1 cellular context compared by ENCODE assay signal in the genomic region with DNA sequence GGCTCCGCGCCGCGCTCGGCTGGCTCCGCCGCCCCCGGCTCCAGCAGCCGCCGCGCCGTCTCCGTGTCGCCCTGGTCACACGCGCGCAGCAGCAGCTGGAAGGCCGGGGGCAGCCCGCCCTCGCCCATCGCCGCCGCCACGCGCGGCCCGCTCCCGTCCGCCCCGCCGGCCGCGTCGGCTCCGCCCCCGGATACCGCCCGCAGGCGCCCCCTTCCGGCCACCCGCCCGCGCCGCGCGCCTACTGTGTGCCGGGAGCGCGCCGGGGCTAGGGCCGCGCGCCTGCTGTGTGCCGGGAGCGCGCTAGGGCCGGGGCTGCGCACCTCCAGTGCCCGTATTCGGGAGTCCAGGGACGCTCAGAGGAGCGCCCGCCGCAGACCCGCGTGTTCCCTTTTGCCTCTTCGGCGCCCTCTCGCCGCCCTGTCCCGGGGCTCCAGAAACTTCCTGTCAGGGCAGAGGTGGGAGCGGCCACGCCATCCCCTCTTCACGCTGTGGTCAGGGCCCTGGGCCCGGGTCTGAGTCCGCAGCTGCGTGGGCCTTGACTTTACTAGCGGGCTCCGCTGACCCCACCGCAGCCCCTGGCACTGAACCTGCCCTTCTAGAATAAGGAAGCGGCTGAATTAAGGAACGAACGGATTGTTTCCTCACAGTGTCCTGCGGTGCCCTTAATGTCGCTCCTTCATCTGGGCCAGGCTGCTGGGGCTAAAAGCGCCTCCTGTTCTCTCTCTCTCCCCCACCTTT.
TF ChIP-seq lines count a peak whose summit lies in the region.

A gene (minus strand): TSS at position 192 of the 738 bp plus-strand sequence. CDS start 64 bp downstream, at position 128.

TF ChIP-seq in K562, 482 proteins besides CTCF, POLR2A, EP300 and RAD21 (continued from another document and continues in another):
- TF ChIP-seq, protein P1, sequence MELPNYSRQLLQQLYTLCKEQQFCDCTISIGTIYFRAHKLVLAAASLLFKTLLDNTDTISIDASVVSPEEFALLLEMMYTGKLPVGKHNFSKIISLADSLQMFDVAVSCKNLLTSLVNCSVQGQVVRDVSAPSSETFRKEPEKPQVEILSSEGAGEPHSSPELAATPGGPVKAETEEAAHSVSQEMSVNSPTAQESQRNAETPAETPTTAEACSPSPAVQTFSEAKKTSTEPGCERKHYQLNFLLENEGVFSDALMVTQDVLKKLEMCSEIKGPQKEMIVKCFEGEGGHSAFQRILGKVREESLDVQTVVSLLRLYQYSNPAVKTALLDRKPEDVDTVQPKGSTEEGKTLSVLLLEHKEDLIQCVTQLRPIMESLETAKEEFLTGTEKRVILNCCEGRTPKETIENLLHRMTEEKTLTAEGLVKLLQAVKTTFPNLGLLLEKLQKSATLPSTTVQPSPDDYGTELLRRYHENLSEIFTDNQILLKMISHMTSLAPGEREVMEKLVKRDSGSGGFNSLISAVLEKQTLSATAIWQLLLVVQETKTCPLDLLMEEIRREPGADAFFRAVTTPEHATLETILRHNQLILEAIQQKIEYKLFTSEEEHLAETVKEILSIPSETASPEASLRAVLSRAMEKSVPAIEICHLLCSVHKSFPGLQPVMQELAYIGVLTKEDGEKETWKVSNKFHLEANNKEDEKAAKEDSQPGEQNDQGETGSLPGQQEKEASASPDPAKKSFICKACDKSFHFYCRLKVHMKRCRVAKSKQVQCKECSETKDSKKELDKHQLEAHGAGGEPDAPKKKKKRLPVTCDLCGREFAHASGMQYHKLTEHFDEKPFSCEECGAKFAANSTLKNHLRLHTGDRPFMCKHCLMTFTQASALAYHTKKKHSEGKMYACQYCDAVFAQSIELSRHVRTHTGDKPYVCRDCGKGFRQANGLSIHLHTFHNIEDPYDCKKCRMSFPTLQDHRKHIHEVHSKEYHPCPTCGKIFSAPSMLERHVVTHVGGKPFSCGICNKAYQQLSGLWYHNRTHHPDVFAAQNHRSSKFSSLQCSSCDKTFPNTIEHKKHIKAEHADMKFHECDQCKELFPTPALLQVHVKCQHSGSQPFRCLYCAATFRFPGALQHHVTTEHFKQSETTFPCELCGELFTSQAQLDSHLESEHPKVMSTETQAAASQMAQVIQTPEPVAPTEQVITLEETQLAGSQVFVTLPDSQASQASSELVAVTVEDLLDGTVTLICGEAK (IDR thresholded peaks at IDR 0.05) = 0 out of 2 replicates have a peak, but pooled peaks have one; percentile 31
- TF ChIP-seq, protein P1 (CRISPR knock-in tag; IDR thresholded peaks at IDR 0.05) = no peak
- no peak for TF ChIP-seq ZKSCAN3 (CRISPR knock-in tag; IDR thresholded peaks at IDR 0.05)
- no peak for TF ChIP-seq ZNF707 (CRISPR knock-in tag; conservative IDR thresholded peaks at IDR 0.05)
- peak; percentile 20; the same call in 1 of the 2 replicates for TF ChIP-seq ZNF239 (CRISPR knock-in tag; IDR thresholded peaks at IDR 0.05)
- no peak for TF ChIP-seq SMARCB1 (IDR thresholded peaks at IDR 0.05; ENCODE audit: insufficient read length, low read depth)
- TF ChIP-seq ARID2 (IDR thresholded peaks at IDR 0.05) = no peak
- TF ChIP-seq, protein P2, sequence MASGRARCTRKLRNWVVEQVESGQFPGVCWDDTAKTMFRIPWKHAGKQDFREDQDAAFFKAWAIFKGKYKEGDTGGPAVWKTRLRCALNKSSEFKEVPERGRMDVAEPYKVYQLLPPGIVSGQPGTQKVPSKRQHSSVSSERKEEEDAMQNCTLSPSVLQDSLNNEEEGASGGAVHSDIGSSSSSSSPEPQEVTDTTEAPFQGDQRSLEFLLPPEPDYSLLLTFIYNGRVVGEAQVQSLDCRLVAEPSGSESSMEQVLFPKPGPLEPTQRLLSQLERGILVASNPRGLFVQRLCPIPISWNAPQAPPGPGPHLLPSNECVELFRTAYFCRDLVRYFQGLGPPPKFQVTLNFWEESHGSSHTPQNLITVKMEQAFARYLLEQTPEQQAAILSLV (tag; IDR thresholded peaks at IDR 0.05) = no peak
- no peak for TF ChIP-seq SIX5 (IDR thresholded peaks at IDR 0.05; ENCODE audit: borderline replicate concordance in 1 of 2, insufficient read depth in 1 of 2, low read depth in 1 of 2, low read length in 2 of 2)
- TF ChIP-seq RB1 (IDR thresholded peaks at IDR 0.05; ENCODE audit: low read depth) = peak; percentile 97
- TF ChIP-seq, protein P3, sequence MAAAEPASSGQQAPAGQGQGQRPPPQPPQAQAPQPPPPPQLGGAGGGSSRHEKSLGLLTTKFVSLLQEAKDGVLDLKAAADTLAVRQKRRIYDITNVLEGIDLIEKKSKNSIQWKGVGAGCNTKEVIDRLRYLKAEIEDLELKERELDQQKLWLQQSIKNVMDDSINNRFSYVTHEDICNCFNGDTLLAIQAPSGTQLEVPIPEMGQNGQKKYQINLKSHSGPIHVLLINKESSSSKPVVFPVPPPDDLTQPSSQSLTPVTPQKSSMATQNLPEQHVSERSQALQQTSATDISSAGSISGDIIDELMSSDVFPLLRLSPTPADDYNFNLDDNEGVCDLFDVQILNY (CRISPR knock-in tag; IDR thresholded peaks at IDR 0.05) = no peak
- TF ChIP-seq, protein P4, sequence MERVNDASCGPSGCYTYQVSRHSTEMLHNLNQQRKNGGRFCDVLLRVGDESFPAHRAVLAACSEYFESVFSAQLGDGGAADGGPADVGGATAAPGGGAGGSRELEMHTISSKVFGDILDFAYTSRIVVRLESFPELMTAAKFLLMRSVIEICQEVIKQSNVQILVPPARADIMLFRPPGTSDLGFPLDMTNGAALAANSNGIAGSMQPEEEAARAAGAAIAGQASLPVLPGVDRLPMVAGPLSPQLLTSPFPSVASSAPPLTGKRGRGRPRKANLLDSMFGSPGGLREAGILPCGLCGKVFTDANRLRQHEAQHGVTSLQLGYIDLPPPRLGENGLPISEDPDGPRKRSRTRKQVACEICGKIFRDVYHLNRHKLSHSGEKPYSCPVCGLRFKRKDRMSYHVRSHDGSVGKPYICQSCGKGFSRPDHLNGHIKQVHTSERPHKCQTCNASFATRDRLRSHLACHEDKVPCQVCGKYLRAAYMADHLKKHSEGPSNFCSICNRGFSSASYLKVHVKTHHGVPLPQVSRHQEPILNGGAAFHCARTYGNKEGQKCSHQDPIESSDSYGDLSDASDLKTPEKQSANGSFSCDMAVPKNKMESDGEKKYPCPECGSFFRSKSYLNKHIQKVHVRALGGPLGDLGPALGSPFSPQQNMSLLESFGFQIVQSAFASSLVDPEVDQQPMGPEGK (CRISPR knock-in tag; IDR thresholded peaks at IDR 0.05; ENCODE audit: borderline replicate concordance) = no peak
- no peak for TF ChIP-seq ZFPM2 (CRISPR knock-in tag; IDR thresholded peaks at IDR 0.05)
- no peak for TF ChIP-seq TARDBP (IDR thresholded peaks at IDR 0.05)
- TF ChIP-seq, protein P5, sequence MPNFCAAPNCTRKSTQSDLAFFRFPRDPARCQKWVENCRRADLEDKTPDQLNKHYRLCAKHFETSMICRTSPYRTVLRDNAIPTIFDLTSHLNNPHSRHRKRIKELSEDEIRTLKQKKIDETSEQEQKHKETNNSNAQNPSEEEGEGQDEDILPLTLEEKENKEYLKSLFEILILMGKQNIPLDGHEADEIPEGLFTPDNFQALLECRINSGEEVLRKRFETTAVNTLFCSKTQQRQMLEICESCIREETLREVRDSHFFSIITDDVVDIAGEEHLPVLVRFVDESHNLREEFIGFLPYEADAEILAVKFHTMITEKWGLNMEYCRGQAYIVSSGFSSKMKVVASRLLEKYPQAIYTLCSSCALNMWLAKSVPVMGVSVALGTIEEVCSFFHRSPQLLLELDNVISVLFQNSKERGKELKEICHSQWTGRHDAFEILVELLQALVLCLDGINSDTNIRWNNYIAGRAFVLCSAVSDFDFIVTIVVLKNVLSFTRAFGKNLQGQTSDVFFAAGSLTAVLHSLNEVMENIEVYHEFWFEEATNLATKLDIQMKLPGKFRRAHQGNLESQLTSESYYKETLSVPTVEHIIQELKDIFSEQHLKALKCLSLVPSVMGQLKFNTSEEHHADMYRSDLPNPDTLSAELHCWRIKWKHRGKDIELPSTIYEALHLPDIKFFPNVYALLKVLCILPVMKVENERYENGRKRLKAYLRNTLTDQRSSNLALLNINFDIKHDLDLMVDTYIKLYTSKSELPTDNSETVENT (CRISPR knock-in tag; IDR thresholded peaks at IDR 0.05) = peak; percentile 62
- no peak for TF ChIP-seq ZNF778 (CRISPR knock-in tag; IDR thresholded peaks at IDR 0.05)
- TF ChIP-seq, protein P6, sequence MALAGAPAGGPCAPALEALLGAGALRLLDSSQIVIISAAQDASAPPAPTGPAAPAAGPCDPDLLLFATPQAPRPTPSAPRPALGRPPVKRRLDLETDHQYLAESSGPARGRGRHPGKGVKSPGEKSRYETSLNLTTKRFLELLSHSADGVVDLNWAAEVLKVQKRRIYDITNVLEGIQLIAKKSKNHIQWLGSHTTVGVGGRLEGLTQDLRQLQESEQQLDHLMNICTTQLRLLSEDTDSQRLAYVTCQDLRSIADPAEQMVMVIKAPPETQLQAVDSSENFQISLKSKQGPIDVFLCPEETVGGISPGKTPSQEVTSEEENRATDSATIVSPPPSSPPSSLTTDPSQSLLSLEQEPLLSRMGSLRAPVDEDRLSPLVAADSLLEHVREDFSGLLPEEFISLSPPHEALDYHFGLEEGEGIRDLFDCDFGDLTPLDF (CRISPR knock-in tag; IDR thresholded peaks at IDR 0.05) = no peak
- no peak for TF ChIP-seq ZNF445 (CRISPR knock-in tag; IDR thresholded peaks at IDR 0.05; ENCODE audit: low read depth)
- TF ChIP-seq, protein P7, sequence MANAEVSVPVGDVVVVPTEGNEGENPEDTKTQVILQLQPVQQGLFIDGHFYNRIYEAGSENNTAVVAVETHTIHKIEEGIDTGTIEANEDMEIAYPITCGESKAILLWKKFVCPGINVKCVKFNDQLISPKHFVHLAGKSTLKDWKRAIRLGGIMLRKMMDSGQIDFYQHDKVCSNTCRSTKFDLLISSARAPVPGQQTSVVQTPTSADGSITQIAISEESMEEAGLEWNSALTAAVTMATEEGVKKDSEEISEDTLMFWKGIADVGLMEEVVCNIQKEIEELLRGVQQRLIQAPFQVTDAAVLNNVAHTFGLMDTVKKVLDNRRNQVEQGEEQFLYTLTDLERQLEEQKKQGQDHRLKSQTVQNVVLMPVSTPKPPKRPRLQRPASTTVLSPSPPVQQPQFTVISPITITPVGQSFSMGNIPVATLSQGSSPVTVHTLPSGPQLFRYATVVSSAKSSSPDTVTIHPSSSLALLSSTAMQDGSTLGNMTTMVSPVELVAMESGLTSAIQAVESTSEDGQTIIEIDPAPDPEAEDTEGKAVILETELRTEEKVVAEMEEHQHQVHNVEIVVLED (CRISPR knock-in tag; IDR thresholded peaks at IDR 0.05) = peak; percentile 64
- TF ChIP-seq PHF20 (IDR thresholded peaks at IDR 0.05; ENCODE audit: partially characterized antibody) = no peak
- TF ChIP-seq, protein P8, sequence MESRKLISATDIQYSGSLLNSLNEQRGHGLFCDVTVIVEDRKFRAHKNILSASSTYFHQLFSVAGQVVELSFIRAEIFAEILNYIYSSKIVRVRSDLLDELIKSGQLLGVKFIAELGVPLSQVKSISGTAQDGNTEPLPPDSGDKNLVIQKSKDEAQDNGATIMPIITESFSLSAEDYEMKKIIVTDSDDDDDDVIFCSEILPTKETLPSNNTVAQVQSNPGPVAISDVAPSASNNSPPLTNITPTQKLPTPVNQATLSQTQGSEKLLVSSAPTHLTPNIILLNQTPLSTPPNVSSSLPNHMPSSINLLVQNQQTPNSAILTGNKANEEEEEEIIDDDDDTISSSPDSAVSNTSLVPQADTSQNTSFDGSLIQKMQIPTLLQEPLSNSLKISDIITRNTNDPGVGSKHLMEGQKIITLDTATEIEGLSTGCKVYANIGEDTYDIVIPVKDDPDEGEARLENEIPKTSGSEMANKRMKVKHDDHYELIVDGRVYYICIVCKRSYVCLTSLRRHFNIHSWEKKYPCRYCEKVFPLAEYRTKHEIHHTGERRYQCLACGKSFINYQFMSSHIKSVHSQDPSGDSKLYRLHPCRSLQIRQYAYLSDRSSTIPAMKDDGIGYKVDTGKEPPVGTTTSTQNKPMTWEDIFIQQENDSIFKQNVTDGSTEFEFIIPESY (CRISPR knock-in tag; IDR thresholded peaks at IDR 0.05) = 0 out of 2 replicates have a peak, but pooled peaks have one; percentile 36
- no peak for TF ChIP-seq ESRRA (IDR thresholded peaks at IDR 0.05; ENCODE audit: borderline replicate concordance, low read depth)
- peak; percentile 96 for TF ChIP-seq SMAD4 (CRISPR knock-in tag; conservative IDR thresholded peaks at IDR 0.05)
- TF ChIP-seq JUN (IDR thresholded peaks at IDR 0.05; ENCODE audit: borderline replicate concordance, low read depth, low read length) = peak; percentile 12; the same call in 1 of the 2 replicates
- TF ChIP-seq JUN (CRISPR knock-in tag; IDR thresholded peaks at IDR 0.05; ENCODE audit: borderline replicate concordance) = 0 out of 2 replicates have a peak, but pooled peaks have one; percentile 49
- TF ChIP-seq SUPT5H (IDR thresholded peaks at IDR 0.05) = peak; percentile 62
- TF ChIP-seq DMBX1 (CRISPR knock-in tag; IDR thresholded peaks at IDR 0.05; ENCODE audit: borderline replicate concordance) = peak; percentile 91; the same call in 1 of the 2 replicates
- no peak for TF ChIP-seq HDGF (IDR thresholded peaks at IDR 0.05)
- TF ChIP-seq, protein P9, sequence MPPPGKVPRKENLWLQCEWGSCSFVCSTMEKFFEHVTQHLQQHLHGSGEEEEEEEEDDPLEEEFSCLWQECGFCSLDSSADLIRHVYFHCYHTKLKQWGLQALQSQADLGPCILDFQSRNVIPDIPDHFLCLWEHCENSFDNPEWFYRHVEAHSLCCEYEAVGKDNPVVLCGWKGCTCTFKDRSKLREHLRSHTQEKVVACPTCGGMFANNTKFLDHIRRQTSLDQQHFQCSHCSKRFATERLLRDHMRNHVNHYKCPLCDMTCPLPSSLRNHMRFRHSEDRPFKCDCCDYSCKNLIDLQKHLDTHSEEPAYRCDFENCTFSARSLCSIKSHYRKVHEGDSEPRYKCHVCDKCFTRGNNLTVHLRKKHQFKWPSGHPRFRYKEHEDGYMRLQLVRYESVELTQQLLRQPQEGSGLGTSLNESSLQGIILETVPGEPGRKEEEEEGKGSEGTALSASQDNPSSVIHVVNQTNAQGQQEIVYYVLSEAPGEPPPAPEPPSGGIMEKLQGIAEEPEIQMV (tag; conservative IDR thresholded peaks at IDR 0.05; ENCODE audit: low read depth) = no peak
- no peak for TF ChIP-seq EWSR1 (IDR thresholded peaks at IDR 0.05; ENCODE audit: borderline replicate concordance, low read depth, partially characterized antibody)
- TF ChIP-seq TRIM28 (IDR thresholded peaks at IDR 0.05) = no peak
